26 cellular contexts compared by ENCODE assay signal in genomic region chr10:29530112-29530976, GRCh38.
DNase-seq lines count a peak whose midpoint lies in the region; ATAC-seq and TF ChIP-seq lines count a peak whose summit lies in the region.
"Had no signal": no experiment of that assay in that cellular context is flagged by ENCODE, and none has a peak within 500 bp of the region (broad histone marks: within the 10 kb centered on the region; RNA-seq: fewer than 3 reads in every experiment).

No MANE protein-coding gene starts in this region.

- POLR2A ChIA-PET in PC-3 (lab: Charles Lee; ENCODE audit: unreplicated experiment), result no interaction called here

- no peaks in the 10 kb centered on the region for H3F3A ChIP-seq in PC-3 (ENCODE audit: low read length, unreplicated experiment)

- H3K4me1 ChIP-seq in PC-3 (ENCODE audit: insufficient read depth, low read length) (peaks cover 16% of the 10 kb centered on the region), foreskin keratinocyte (no peaks in the 10 kb centered on the region), skeletal muscle tissue (ENCODE audit: control insufficient read depth in 3 of 3, insufficient read depth in 3 of 3, low read length in 3 of 3) (peaks cover 30 to 70% (median 52%) of the 10 kb centered on the region in 3 donors)

- no peak overlapping the region for H3K4me3 ChIP-seq in PC-3 (ENCODE audit: low read length)
- H3K4me3 ChIP-seq in skeletal muscle tissue (ENCODE audit: low read length in 3 of 3), result no peak overlapping the region
- H3K4me3 ChIP-seq: SK-N-MC had no signal

- TF ChIP-seq CTCF in PC-3 (conservative IDR thresholded peaks at IDR 0.05; ENCODE audit: low read depth, low read length), result peak; percentile 32; the same call in 1 of the 2 replicates
- TF ChIP-seq CTCF in foreskin keratinocyte (conservative IDR thresholded peaks at IDR 0.05), result peak; percentile 21

- no peaks in the 10 kb centered on the region for H3K9me3 ChIP-seq in PC-3 (ENCODE audit: low read length)
- no peaks in the 10 kb centered on the region for H3K9me3 ChIP-seq in skeletal muscle tissue (ENCODE audit: control insufficient read depth in 3 of 3, low read length in 3 of 3)

- H3K27ac ChIP-seq in PC-3 (ENCODE audit: low read length) (no peak overlapping the region), foreskin keratinocyte (no peak overlapping the region), skeletal muscle tissue (ENCODE audit: low read depth, low read length) (peak overlapping the region; percentile 31)
- H3K27ac ChIP-seq: 22Rv1, C4-2B, HL-60, RWPE1, SK-N-MC had no signal

- CTCF ChIA-PET in PC-3 (lab: Charles Lee), result interaction anchor here (0.7 kb wide), 1 partner anchor 211 kb away, joined by 3 read pairs; no protein-coding TSS in a partner anchor

- H3K27me3 ChIP-seq in PC-3 (ENCODE audit: low read length) (no peaks in the 10 kb centered on the region), foreskin keratinocyte (no peaks in the 10 kb centered on the region), skeletal muscle tissue (ENCODE audit: control insufficient read depth in 3 of 3, insufficient read depth in 3 of 3, low read length in 3 of 3) (no peaks in the 10 kb centered on the region)

- H3K9ac ChIP-seq in PC-3 (ENCODE audit: low read length) (no peak overlapping the region), skeletal muscle tissue (ENCODE audit: low read depth in 1 of 3, low read length in 3 of 3) (no peak overlapping the region)

- peak; percentile 35; the same call in 1 of the 2 replicates for ATAC-seq in PC-3
- ATAC-seq in foreskin keratinocyte, result no peak
- ATAC-seq: left lobe of liver had no signal

- H2AFZ ChIP-seq in PC-3 (ENCODE audit: low read length), result no peak overlapping the region

- H3K79me2 ChIP-seq in PC-3 (ENCODE audit: low read length), result 0 out of 2 replicates have a peak, but pooled peaks cover 6% of the 10 kb centered on the region

- no peaks in the 10 kb centered on the region for H3K9me2 ChIP-seq in PC-3 (replicated peaks; ENCODE audit: low read length)

- H3K4me2 ChIP-seq in PC-3 (ENCODE audit: low read length), result no peak overlapping the region

- DNase-seq in NCI-H1417 (lab: John Stamatoyannopoulos, UW) (peak in 2 of 3 experiments; percentile 30 to 62), NCI-H1417 treated with DMSO at 0.1 percent for 48 hours (lab: John Stamatoyannopoulos, UW) (no peak), PC-3 (no peak), foreskin keratinocyte (no peak), epidermal melanocyte (ENCODE audit: insufficient read length, low spot score) (no peak), NCI-H1092 treated with DMSO at 0.1 percent for 48 hours (lab: John Stamatoyannopoulos, UW) (no peak)
- DNase-seq in central memory CD4-positive, alpha-beta T cell, result no peak
- DNase-seq: activated CD4-positive, alpha-beta memory T cell treated with anti-CD3 and anti-CD28 coated beads, Interleukin-2, amount 10 ng/mL, durations not matched to agents 7 days and 5 days; activated CD4-positive, alpha-beta T cell treated with anti-CD3 and anti-CD28 coated beads for 1 hour; anterior cingulate cortex; HFFc6; hippocampal formation; immature natural killer cell; Kasumi-1; MV-4-11; naive B cell; NCI-H1930; NCI-H526 treated with DMSO at 0.1 percent for 48 hours; stimulated activated CD4-positive, alpha-beta T cell treated with anti-CD3 and anti-CD28 coated beads, Interleukin-4, amount 100 ng/mL, for 1 hour had no signal

- intact Hi-C loops in PC-3 (cut with micrococcal nuclease), result loop anchor here (10.0 kb wide), 2 partner anchors 104 to 324 kb away; partner anchors contain the start of gene SVIL

- no peaks in the 10 kb centered on the region for H4K20me1 ChIP-seq in PC-3 (ENCODE audit: low read length)

- BruUV-seq in PC-3 (replicated peaks; lab: Mats Ljungman, UMichigan), result no TSS peak

- H3K36me3 ChIP-seq in PC-3 (ENCODE audit: low read depth, low read length) (no peaks in the 10 kb centered on the region; the same call in 1 of the 2 replicates), skeletal muscle tissue (ENCODE audit: control insufficient read depth in 3 of 3, insufficient read depth in 3 of 3, low read length in 3 of 3) (peaks cover 39 to 53% (median 48%) of the 10 kb centered on the region in 3 donors)

Comparison
In these comparisons a context has a peak if more than half of its experiments do, and no peak if none do; other contexts are left out.
1. DNase-seq: peak in NCI-H1417 (2 of 3); none in NCI-H1417 treated with DMSO at 0.1 percent for 48 hours (single experiment), PC-3 (single experiment), foreskin keratinocyte (0 of 2), epidermal melanocyte (single experiment), central memory CD4-positive, alpha-beta T cell (single experiment) and NCI-H1092 treated with DMSO at 0.1 percent for 48 hours (single experiment).